8 cellular contexts compared by ENCODE assay signal in the genomic region with DNA sequence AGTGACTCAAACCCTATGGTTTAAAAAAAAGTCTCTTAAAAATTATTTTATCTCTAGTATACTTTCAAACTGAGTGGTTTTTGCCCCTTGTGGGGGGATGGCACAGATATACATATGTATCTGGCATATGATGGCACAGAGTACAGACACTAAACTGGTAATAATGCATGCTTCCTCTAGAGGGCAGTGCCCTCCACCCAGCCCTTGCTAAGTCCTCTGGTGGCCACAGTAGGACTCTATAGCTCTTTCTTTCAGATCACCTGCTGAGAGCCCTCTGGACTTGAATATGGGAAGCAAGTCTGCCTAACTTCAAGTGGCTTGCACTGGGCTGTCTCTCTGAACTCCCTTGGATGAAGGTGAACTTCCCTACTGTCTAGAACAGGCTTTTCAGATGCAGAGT.
A peak's percentile ranks its signal among the peaks of the same experiment; 100 is the strongest.
DNase-seq lines count a peak whose midpoint lies in the region; ATAC-seq, FAIRE-seq and TF ChIP-seq lines count a peak whose summit lies in the region.

No MANE protein-coding gene starts in this region.

- no peak overlapping the region for H3K4me3 Mint-ChIP-seq in endothelial cell (ENCODE audit: unreplicated experiment)

- no peaks in the 10 kb centered on the region for H3K9me3 Mint-ChIP-seq in endothelial cell (ENCODE audit: unreplicated experiment)

- H3K27ac Mint-ChIP-seq in endothelial cell (ENCODE audit: unreplicated experiment) = no peak overlapping the region

- no peak overlapping the region for H3K4me3 ChIP-seq in BJ (ENCODE audit: low read depth, low read length)
- H3K4me3 ChIP-seq in Peyer's patch = no peak overlapping the region

- H3K27me3 ChIP-seq in BJ (ENCODE audit: control insufficient read depth, insufficient read depth, low read length) (no peaks in the 10 kb centered on the region), Peyer's patch (no peaks in the 10 kb centered on the region)

- DNase-seq in BJ (ENCODE audit: low read depth) (no peak), GM18507 (ENCODE audit: extremely low spot score, insufficient read length, low read depth) (no peak), Peyer's patch (peak in 1 of 3 donors; percentile 59), endothelial cell (ENCODE audit: low spot score) (peak; percentile 7), posterior cingulate gyrus (no peak), 8988T (no peak)
- DNase-seq in stimulated activated CD4-positive, alpha-beta T cell treated with anti-CD3 and anti-CD28 coated beads, Interleukin-2, amount 100 ng/mL, for 48 hours = peak; percentile 0 to 17

- H3K4me1 Mint-ChIP-seq in endothelial cell (ENCODE audit: unreplicated experiment) = no peaks in the 10 kb centered on the region

- H3K27ac ChIP-seq in Peyer's patch = no peak overlapping the region

- no peaks in the 10 kb centered on the region for H3K4me1 ChIP-seq in Peyer's patch

- no peaks in the 10 kb centered on the region for H3K9me3 ChIP-seq in Peyer's patch

- no peaks in the 10 kb centered on the region for H3K36me3 Mint-ChIP-seq in endothelial cell (ENCODE audit: low read depth, unreplicated experiment)

- CTCF ChIA-PET in BJ (lab: Yijun Ruan, JAX) = interaction anchor here (0.6 to 0.7 kb wide), 2 partner anchors 30 to 36 kb away, joined by 3 to 7 read pairs; no protein-coding TSS in a partner anchor

- H3K27me3 Mint-ChIP-seq in endothelial cell (ENCODE audit: unreplicated experiment) = no peaks in the 10 kb centered on the region

- TF ChIP-seq CTCF in BJ (IDR thresholded peaks at IDR 0.05; ENCODE audit: insufficient read depth, low read depth, low read length) (peak; percentile 21; the same call in 1 of the 2 replicates), Peyer's patch (IDR thresholded peaks at IDR 0.05) (peak in 4 of 6 experiments; percentile 38 to 80 (median 71)), endothelial cell (IDR thresholded peaks at IDR 0.05; ENCODE audit: unreplicated experiment) (peak; percentile 62)

- intact Hi-C loops in posterior cingulate gyrus (cut with DNase I) = no loop called here

- POLR2A ChIA-PET in BJ (lab: Charles Lee) = no interaction called here

- FAIRE-seq in GM18507 (lab: Jason Lieb, UNC) = peak; percentile 80

- no peaks in the 10 kb centered on the region for H3K36me3 ChIP-seq in BJ (ENCODE audit: control insufficient read depth, insufficient read depth, low read length)
- H3K36me3 ChIP-seq in Peyer's patch = no peaks in the 10 kb centered on the region

- TF ChIP-seq POLR2A in Peyer's patch (IDR thresholded peaks at IDR 0.05) = no peak

- ATAC-seq in HG03039 (IDR thresholded peaks at IDR 0.05; ENCODE audit: unreplicated experiment) = peak; percentile 72

Comparison
In these comparisons a context has a peak if more than half of its experiments do, and no peak if none do; other contexts are left out.
1. DNase-seq: peak in endothelial cell (single experiment) and stimulated activated CD4-positive, alpha-beta T cell treated with anti-CD3 and anti-CD28 coated beads, Interleukin-2, amount 100 ng/mL, for 48 hours (2 of 2); none in BJ (single experiment), GM18507 (single experiment), posterior cingulate gyrus (0 of 10) and 8988T (single experiment).
2. CTCF ChIP-seq: peak in every context shown above with its lines; median percentile 71 in Peyer's patch; 62 in endothelial cell; 21 in BJ.